In the genomic region with DNA sequence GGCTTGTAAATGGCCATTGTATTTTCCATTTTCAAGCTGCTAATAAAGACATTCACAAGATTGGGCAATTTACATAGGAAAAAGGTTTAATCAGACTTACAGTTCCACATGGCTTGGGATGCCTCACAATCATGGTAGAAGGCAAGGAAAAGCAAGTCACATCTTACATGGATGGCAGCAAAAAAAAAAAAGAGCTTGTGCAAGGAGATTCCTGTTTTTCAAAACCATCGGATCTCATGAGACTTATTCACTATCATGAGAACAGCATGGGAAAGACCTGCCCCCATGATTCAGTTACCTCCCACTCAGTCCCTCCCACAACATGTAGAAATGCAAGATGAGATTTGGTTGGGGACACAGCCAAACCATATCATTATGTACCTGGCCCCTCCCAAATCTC, we compare ENCODE assay signal across 25 cellular contexts.
"Had no signal": no experiment of that assay in that cellular context is flagged by ENCODE, and none has a peak within 500 bp of the region (broad histone marks: within the 10 kb centered on the region; RNA-seq: fewer than 3 reads in every experiment).

No MANE protein-coding gene starts in this region.

- H3K9me3 ChIP-seq: colonic mucosa, sigmoid colon, transverse colon, upper lobe of right lung, uterus had no signal

- H3K36me3 ChIP-seq: colonic mucosa, ovary, sigmoid colon, transverse colon, upper lobe of right lung, uterus had no signal

- H3K4me3 Mint-ChIP-seq: dendritic cell treated with granulocyte-macrophage colony-stimulating factor and Interleukin-4, amounts not matched to agents 40 ng/mL and 50 ng/mL, for 4 days; memory B cell; natural killer cell; stimulated activated memory B cell treated with anti-CD40 and anti-IgM and Interleukin-4, amounts not matched to agents 10 μg/mL and 1 μg/mL and 100 μg/mL, for 72 hours had no signal

- H3K27me3 Mint-ChIP-seq: dendritic cell treated with granulocyte-macrophage colony-stimulating factor and Interleukin-4, amounts not matched to agents 40 ng/mL and 50 ng/mL, for 4 days; memory B cell; stimulated activated memory B cell treated with anti-CD40 and anti-IgM and Interleukin-4, amounts not matched to agents 10 μg/mL and 1 μg/mL and 100 μg/mL, for 72 hours had no signal

- H3K27me3 ChIP-seq: colonic mucosa, esophagus squamous epithelium, ovary, sigmoid colon, spleen, transverse colon, upper lobe of right lung, uterus had no signal

- H3K4me3 ChIP-seq: colonic mucosa, esophagus squamous epithelium, lung, ovary, psoas muscle, sigmoid colon, spleen, transverse colon, upper lobe of right lung, uterus had no signal

- DNase-seq: colonic mucosa; effector CD8-positive, alpha-beta T cell; erythroblast; esophagus squamous epithelium; hypothalamus; kidney; natural killer cell; occipital lobe; ovary; posterior cingulate gyrus; psoas muscle; right cardiac atrium; sigmoid colon; spleen; stimulated activated CD4-positive, alpha-beta T cell treated with anti-CD3 and anti-CD28 coated beads, Interleukin-4, amount 100 ng/mL, for 4 hours; stimulated activated naive CD8-positive, alpha-beta T cell treated with anti-CD3 and anti-CD28 coated beads, Interleukin-15, Interleukin-2, amounts not matched to agents 100 U/mL and 50 U/mL, for 24 hours; transverse colon; upper lobe of right lung; uterus had no signal

- FAIRE-seq: frontal cortex, kidney had no signal

- ATAC-seq: left lobe of liver; natural killer cell; psoas muscle; right cardiac atrium; stimulated activated memory B cell treated with anti-CD40 and anti-IgM and Interleukin-4, amounts not matched to agents 10 μg/mL and 1 μg/mL and 100 μg/mL, for 72 hours; stimulated activated naive CD8-positive, alpha-beta T cell treated with anti-CD3 and anti-CD28 coated beads, Interleukin-15, Interleukin-2, amounts not matched to agents 100 U/mL and 50 U/mL, for 24 hours; upper lobe of right lung had no signal

- H3K4me1 ChIP-seq: colonic mucosa, upper lobe of right lung, uterus had no signal

- H3K27ac Mint-ChIP-seq: dendritic cell treated with granulocyte-macrophage colony-stimulating factor and Interleukin-4, amounts not matched to agents 40 ng/mL and 50 ng/mL, for 4 days; memory B cell; stimulated activated memory B cell treated with anti-CD40 and anti-IgM and Interleukin-4, amounts not matched to agents 10 μg/mL and 1 μg/mL and 100 μg/mL, for 72 hours had no signal

- H3K4me1 Mint-ChIP-seq: memory B cell; stimulated activated memory B cell treated with anti-CD40 and anti-IgM and Interleukin-4, amounts not matched to agents 10 μg/mL and 1 μg/mL and 100 μg/mL, for 72 hours had no signal

- H3K27ac ChIP-seq: colonic mucosa, esophagus squamous epithelium, ovary, psoas muscle, sigmoid colon, spleen, transverse colon, upper lobe of right lung, uterus had no signal
